ENCODE assay signal across 8 cellular contexts in the genomic region with DNA sequence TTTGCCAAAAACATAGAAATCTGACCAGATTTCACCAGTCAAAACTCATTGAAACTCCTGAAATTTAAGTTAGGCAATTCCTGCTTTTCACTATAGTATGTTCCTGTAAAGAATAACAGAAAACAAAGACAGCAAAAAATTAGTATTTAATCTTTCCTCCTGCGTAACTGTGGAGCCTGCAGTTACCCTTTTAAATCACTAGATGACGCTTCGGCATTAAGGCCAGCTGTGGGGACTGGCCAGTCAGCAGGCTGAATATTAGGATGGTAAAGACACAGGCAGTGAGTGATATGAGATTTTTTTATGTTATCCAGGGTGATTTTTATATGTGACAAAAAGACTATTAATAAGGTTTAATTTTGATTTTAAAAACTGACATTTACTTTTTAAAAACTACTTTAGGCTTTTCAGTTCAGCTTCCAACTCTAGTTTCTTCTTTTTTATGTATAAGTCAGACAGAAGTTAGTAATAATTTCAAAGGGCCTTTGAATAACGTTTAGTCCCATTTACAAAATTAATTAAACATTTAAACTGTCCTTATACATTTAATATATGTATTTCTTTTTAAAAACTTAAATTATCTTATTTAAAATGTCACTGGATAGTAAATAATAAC.
DNase-seq lines count a peak whose midpoint lies in the region; ATAC-seq and TF ChIP-seq lines count a peak whose summit lies in the region.

No MANE protein-coding gene starts in this region.

- 5% methylated on average over 4 of the region's 4 CpGs for WGBS in right lobe of liver (ENCODE audit: insufficient coverage, low coverage, low lambda C conversion rate, missing lambda C conversion rate)

- H3K27ac Mint-ChIP-seq in activated T-helper 2 cell treated with anti-CD3 and anti-CD28 coated beads, Interferon-gamma antibody, Interleukin-2, Interleukin-4, amounts not matched to agents 10 μg/mL and 5 μg/mL and 100 μg/mL, durations not matched to agents 14 hours and 24 hours and 36 hours, result no peak overlapping the region

- no peaks in the 10 kb centered on the region for H3K36me3 Mint-ChIP-seq in activated T-helper 2 cell treated with anti-CD3 and anti-CD28 coated beads, Interferon-gamma antibody, Interleukin-2, Interleukin-4, amounts not matched to agents 10 μg/mL and 5 μg/mL and 100 μg/mL, durations not matched to agents 14 hours and 24 hours and 36 hours (ENCODE audit: low read depth)

- DNase-seq in GM12864 (ENCODE audit: low read depth) (peak; percentile 5), NCI-H69 (lab: John Stamatoyannopoulos, UW) (peak; percentile 59), cerebellar cortex (ENCODE audit: low spot score) (peak; percentile 40), right lobe of liver (peak in 1 of 3 donors; percentile 45)
- no peak for DNase-seq in activated T-helper 2 cell treated with anti-CD3 and anti-CD28 coated beads, Interferon-gamma antibody, Interleukin-2, Interleukin-4, amounts not matched to agents 10 μg/mL and 5 μg/mL and 100 μg/mL, durations not matched to agents 14 hours and 24 hours and 36 hours (ENCODE audit: low spot score)

- TF ChIP-seq POLR2A in right lobe of liver (IDR thresholded peaks at IDR 0.05), result no peak

- peaks cover 2% of the 10 kb centered on the region for H3K27me3 Mint-ChIP-seq in activated T-helper 2 cell treated with anti-CD3 and anti-CD28 coated beads, Interferon-gamma antibody, Interleukin-2, Interleukin-4, amounts not matched to agents 10 μg/mL and 5 μg/mL and 100 μg/mL, durations not matched to agents 14 hours and 24 hours and 36 hours (ENCODE audit: low read depth)

- H3K4me1 ChIP-seq in right lobe of liver, result no peaks in the 10 kb centered on the region

- H3K36me3 ChIP-seq in right lobe of liver, result no peaks in the 10 kb centered on the region

- H3K4me3 ChIP-seq in GM12864 (ENCODE audit: low read depth, low read length) (no peak overlapping the region), right lobe of liver (no peak overlapping the region)

- no peaks in the 10 kb centered on the region for H3K4me1 Mint-ChIP-seq in activated T-helper 2 cell treated with anti-CD3 and anti-CD28 coated beads, Interferon-gamma antibody, Interleukin-2, Interleukin-4, amounts not matched to agents 10 μg/mL and 5 μg/mL and 100 μg/mL, durations not matched to agents 14 hours and 24 hours and 36 hours (ENCODE audit: low read depth)

- peak; percentile 94 for TF ChIP-seq CTCF in 22Rv1 (IDR thresholded peaks at IDR 0.05)
- peak; percentile 75 for TF ChIP-seq CTCF in GM12864 (IDR thresholded peaks at IDR 0.05; ENCODE audit: low read depth, low read length, missing control alignments)
- peak; percentile 84 to 97 (median 91) for TF ChIP-seq CTCF in right lobe of liver (IDR thresholded peaks at IDR 0.05)

- intact Hi-C loops in right lobe of liver (cut with DNase I), result no loop called here
- intact Hi-C loops in activated T-helper 2 cell treated with anti-CD3 and anti-CD28 coated beads, Interferon-gamma antibody, Interleukin-2, Interleukin-4, amounts not matched to agents 10 μg/mL and 5 μg/mL and 100 μg/mL, durations not matched to agents 14 hours and 24 hours and 36 hours (cut with micrococcal nuclease), result no loop called here

- no peaks in the 10 kb centered on the region for H3K9me3 Mint-ChIP-seq in activated T-helper 2 cell treated with anti-CD3 and anti-CD28 coated beads, Interferon-gamma antibody, Interleukin-2, Interleukin-4, amounts not matched to agents 10 μg/mL and 5 μg/mL and 100 μg/mL, durations not matched to agents 14 hours and 24 hours and 36 hours

- ATAC-seq in HG02852 (IDR thresholded peaks at IDR 0.05; ENCODE audit: unreplicated experiment) (peak; percentile 81), right lobe of liver (peak; percentile 90 to 94 (median 91)), HG03108 (IDR thresholded peaks at IDR 0.05; ENCODE audit: unreplicated experiment) (no peak)

- no peaks in the 10 kb centered on the region for H3K9me3 ChIP-seq in right lobe of liver

- H3K27ac ChIP-seq in 22Rv1, result no peak overlapping the region
- no peak overlapping the region for H3K27ac ChIP-seq in right lobe of liver

- H3K27me3 ChIP-seq in right lobe of liver, result no peaks in the 10 kb centered on the region

- H3K4me3 Mint-ChIP-seq in activated T-helper 2 cell treated with anti-CD3 and anti-CD28 coated beads, Interferon-gamma antibody, Interleukin-2, Interleukin-4, amounts not matched to agents 10 μg/mL and 5 μg/mL and 100 μg/mL, durations not matched to agents 14 hours and 24 hours and 36 hours (ENCODE audit: low read depth), result no peak overlapping the region
